In the genomic region with DNA sequence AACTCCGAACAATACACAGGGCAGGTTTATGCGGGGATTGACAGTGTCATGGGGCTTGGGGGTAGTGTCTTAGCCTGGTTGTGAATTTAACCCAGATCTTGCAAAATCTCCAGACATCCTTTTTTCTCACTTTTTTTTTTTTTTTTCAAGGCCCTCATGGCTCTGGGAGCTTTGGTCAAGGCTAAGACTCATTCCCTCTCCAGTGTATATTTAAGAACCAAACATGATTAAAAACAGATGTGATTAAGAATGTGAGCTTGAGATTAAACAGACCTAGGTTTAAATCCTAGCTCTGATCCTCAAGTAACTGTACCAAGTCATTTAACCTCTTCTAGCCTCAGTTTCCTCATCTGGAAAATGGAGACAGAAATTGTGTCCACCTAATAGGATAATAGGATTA, we compare ENCODE assay signal across 28 cellular contexts.
DNase-seq lines count a peak whose midpoint lies in the region; ATAC-seq, FAIRE-seq and TF ChIP-seq lines count a peak whose summit lies in the region.
"Had no signal": no experiment of that assay in that cellular context is flagged by ENCODE, and none has a peak within 500 bp of the region (broad histone marks: within the 10 kb centered on the region; RNA-seq: fewer than 3 reads in every experiment).

No MANE protein-coding gene starts in this region.

- no peak for FAIRE-seq in GM19239 (lab: Jason Lieb, UNC)
- FAIRE-seq: A549, D721Med had no signal

- H2AK5ac ChIP-seq in IMR-90 (ENCODE audit: low read depth, low read length): no peak overlapping the region

- dilution Hi-C loops in IMR-90 (cut with HindIII; ENCODE audit: low sequenced_read_pairs, unreplicated experiment): no loop called here

- H3K79me1 ChIP-seq in IMR-90 (ENCODE audit: low read depth in 1 of 2, low read length in 2 of 2): no peaks in the 10 kb centered on the region

- intact Hi-C loops in IMR-90 (cut with micrococcal nuclease) (no loop called here), posterior vena cava (cut with DNase I) (no loop called here)

- no peak overlapping the region for H2BK20ac ChIP-seq in IMR-90 (ENCODE audit: low read depth, low read length)

- no CpG with 5 or more reads among the region's 2 CpGs for whole genome bisulfite sequencing in IMR-90 (ENCODE audit: extremely low coverage in 2 of 2, insufficient read length in 1 of 2), 2 experiments

- H4K8ac ChIP-seq in IMR-90 (ENCODE audit: low read depth in 2 of 2, low read length in 2 of 2): no peak overlapping the region

- no peak overlapping the region for H3K18ac ChIP-seq in IMR-90 (ENCODE audit: low read depth, low read length)

- H3K9me3 ChIP-seq in IMR-90 (ENCODE audit: control insufficient read depth, insufficient read depth, low read length) (peaks cover 8% of the 10 kb centered on the region), muscle layer of duodenum (ENCODE audit: control insufficient read depth in 1 of 2, low read length in 2 of 2) (no peaks in the 10 kb centered on the region)
- H3K9me3 ChIP-seq: adrenal gland, lower lobe of right lung, upper lobe of right lung had no signal

- H4K20me1 ChIP-seq in IMR-90 (ENCODE audit: insufficient read depth, low read length): no peaks in the 10 kb centered on the region

- H3K27me3 ChIP-seq in IMR-90 (ENCODE audit: control insufficient read depth, insufficient read depth, low read length) (no peaks in the 10 kb centered on the region), muscle layer of duodenum (ENCODE audit: low read depth, low read length) (no peaks in the 10 kb centered on the region)
- H3K27me3 ChIP-seq: adrenal gland, breast epithelium, upper lobe of right lung had no signal

- no peak overlapping the region for H3K9ac ChIP-seq in IMR-90 (ENCODE audit: low read depth, low read length)

- no peak overlapping the region for H3K4me3 ChIP-seq in IMR-90 (ENCODE audit: insufficient read depth, low read depth, low read length)
- H3K4me3 ChIP-seq in muscle layer of duodenum (ENCODE audit: low read depth in 1 of 2, low read length in 2 of 2): no peak overlapping the region
- H3K4me3 ChIP-seq: A549, adrenal gland, breast epithelium, coronary artery, esophagus muscularis mucosa, lower lobe of right lung, PC-9, upper lobe of right lung had no signal

- H3K36me3 ChIP-seq in IMR-90 (ENCODE audit: control insufficient read depth, insufficient read depth, low read length): no peaks in the 10 kb centered on the region
- H3K36me3 ChIP-seq in muscle layer of duodenum (ENCODE audit: control insufficient read depth in 1 of 2, insufficient read depth in 2 of 2, low read length in 2 of 2): no peaks in the 10 kb centered on the region
- H3K36me3 ChIP-seq: adrenal gland, breast epithelium, esophagus muscularis mucosa, lower lobe of right lung, upper lobe of right lung had no signal

- no peak overlapping the region for H3K4me2 ChIP-seq in IMR-90 (ENCODE audit: low read depth, low read length)
- H3K4me2 ChIP-seq: A549, PC-9 had no signal

- in situ Hi-C loops in IMR-90 (cut with MboI; ENCODE audit: low sequenced_read_pairs): no loop called here

- H3K4ac ChIP-seq in IMR-90 (ENCODE audit: low read depth, low read length): no peak overlapping the region

- H2BK15ac ChIP-seq in IMR-90 (ENCODE audit: low read depth, low read length): 0 out of 3 replicates have a peak overlapping the region, but pooled peaks have one; percentile 36

- peak overlapping the region; percentile 16; the same call in 1 of the 2 replicates for H2BK120ac ChIP-seq in IMR-90 (ENCODE audit: low read depth, low read length)

- no TSS peak for BruUV-seq in IMR-90 (replicated peaks; lab: Mats Ljungman, UMichigan)

- no peak overlapping the region for H2BK5ac ChIP-seq in IMR-90 (ENCODE audit: low read depth, low read length, poor library complexity, severe bottlenecking)

- no peak overlapping the region for H3K56ac ChIP-seq in IMR-90 (ENCODE audit: extremely low read depth, insufficient read depth, low read length)

- TF ChIP-seq POLR2A in IMR-90 (IDR thresholded peaks at IDR 0.05; ENCODE audit: low read depth, low read length): no peak

- no peak overlapping the region for H4K91ac ChIP-seq in IMR-90 (ENCODE audit: insufficient read depth, low read depth, low read length)

- no peak overlapping the region for H2AFZ ChIP-seq in IMR-90 (replicated peaks; ENCODE audit: low read length, poor library complexity)
- H2AFZ ChIP-seq: PC-9 had no signal

- H4K5ac ChIP-seq in IMR-90 (ENCODE audit: low read depth, low read length): no peak overlapping the region

- ATAC-seq in IMR-90 (ENCODE audit: low read depth): peak; percentile 76
- no peak for ATAC-seq in GM18519 (IDR thresholded peaks at IDR 0.05; ENCODE audit: low FRiP score, unreplicated experiment)
- ATAC-seq: activated T-cell treated with anti-CD3 and anti-CD28 coated beads, Interleukin-2, amount 50 U/mL, for 4 hours; lower lobe of right lung; upper lobe of right lung had no signal

- TF ChIP-seq CTCF in IMR-90 (conservative IDR thresholded peaks at IDR 0.05; ENCODE audit: low read depth, low read length): no peak

- no peak overlapping the region for H2AK9ac ChIP-seq in IMR-90 (replicated peaks; ENCODE audit: low read depth, low read length, poor library complexity)

- H3K23ac ChIP-seq in IMR-90 (ENCODE audit: low read depth, low read length): no peak overlapping the region

- DNase-seq in AG08396 (ENCODE audit: low spot score) (peak; percentile 54), IMR-90 (peak; percentile 88), dedifferentiated amniotic fluid mesenchymal stem cell (ENCODE audit: extremely low spot score) (peak; percentile 35), posterior vena cava (ENCODE audit: low spot score) (no peak), GM19239 (ENCODE audit: insufficient read length, low spot score) (no peak), retina (no peak)
- DNase-seq: activated CD4-positive, alpha-beta T cell treated with anti-CD3 and anti-CD28 coated beads for 1 hour; activated T-cell treated with anti-CD3 and anti-CD28 coated beads, Interleukin-2, amount 50 U/mL, for 4 hours; adrenal gland; CD4-positive, CD25-positive, alpha-beta regulatory T cell; endodermal cell; glutamatergic neuron; KBM-7; lower lobe of right lung; MM.1S; NCI-H1417; PC-9; posterior cingulate gyrus; SHP77 treated with DMSO at 0.1 percent for 48 hours; substantia nigra; upper lobe of right lung had no signal

- no peak for TF ChIP-seq RAD21 in IMR-90 (IDR thresholded peaks at IDR 0.05; ENCODE audit: low read length)

- H3K27ac ChIP-seq in IMR-90 (ENCODE audit: insufficient read depth, low read length) (no peak overlapping the region; the same call in 1 of the 2 replicates), muscle layer of duodenum (ENCODE audit: low read length) (peak overlapping the region; percentile 31)
- H3K27ac ChIP-seq: adrenal gland, breast epithelium, coronary artery, esophagus muscularis mucosa, lower lobe of right lung, PC-9, upper lobe of right lung had no signal

- CTCF ChIA-PET in IMR-90 (lab: Yijun Ruan, JAX): interaction anchor here (0.9 to 1.0 kb wide), 2 partner anchors 15 to 36 kb away, joined by 4 to 6 read pairs; no protein-coding TSS in a partner anchor

- POLR2A ChIA-PET in IMR-90 (lab: Charles Lee; ENCODE audit: unreplicated experiment): no interaction called here

- H3K4me1 ChIP-seq in IMR-90 (ENCODE audit: control insufficient read depth, insufficient read depth, low read length) (peaks cover 19% of the 10 kb centered on the region), muscle layer of duodenum (ENCODE audit: control insufficient read depth in 1 of 2, insufficient read depth in 2 of 2, low read length in 2 of 2) (peaks cover 0 to 5% of the 10 kb centered on the region in 2 donors)
- H3K4me1 ChIP-seq: adrenal gland, esophagus muscularis mucosa, lower lobe of right lung, upper lobe of right lung had no signal

- no peak overlapping the region for H3K14ac ChIP-seq in IMR-90 (replicated peaks; ENCODE audit: low read depth, low read length)

- H3K9me1 ChIP-seq in IMR-90 (ENCODE audit: insufficient read depth, low read length): peaks cover 9% of the 10 kb centered on the region

TF ChIP-seq in IMR-90, 13 proteins besides CTCF, POLR2A, EP300 and RAD21:
- TF ChIP-seq NFE2L2 (IDR thresholded peaks at IDR 0.05; ENCODE audit: low read depth, low read length) (no peak), CEBPB (IDR thresholded peaks at IDR 0.05; ENCODE audit: low read depth, low read length) (peak; percentile 47), MXI1 (IDR thresholded peaks at IDR 0.05; ENCODE audit: borderline replicate concordance, low read depth, low read length) (no peak)
- TF ChIP-seq, protein P1, sequence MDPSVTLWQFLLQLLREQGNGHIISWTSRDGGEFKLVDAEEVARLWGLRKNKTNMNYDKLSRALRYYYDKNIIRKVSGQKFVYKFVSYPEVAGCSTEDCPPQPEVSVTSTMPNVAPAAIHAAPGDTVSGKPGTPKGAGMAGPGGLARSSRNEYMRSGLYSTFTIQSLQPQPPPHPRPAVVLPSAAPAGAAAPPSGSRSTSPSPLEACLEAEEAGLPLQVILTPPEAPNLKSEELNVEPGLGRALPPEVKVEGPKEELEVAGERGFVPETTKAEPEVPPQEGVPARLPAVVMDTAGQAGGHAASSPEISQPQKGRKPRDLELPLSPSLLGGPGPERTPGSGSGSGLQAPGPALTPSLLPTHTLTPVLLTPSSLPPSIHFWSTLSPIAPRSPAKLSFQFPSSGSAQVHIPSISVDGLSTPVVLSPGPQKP (IDR thresholded peaks at IDR 0.05; ENCODE audit: borderline replicate concordance, low read depth, low read length): no peak

Comparison
In these comparisons a context has a peak if more than half of its experiments do, and no peak if none do; other contexts are left out.
1. DNase-seq: peak in AG08396 (single experiment), IMR-90 (single experiment) and dedifferentiated amniotic fluid mesenchymal stem cell (single experiment); none in posterior vena cava (single experiment), GM19239 (single experiment) and retina (single experiment).